In the genomic region with DNA sequence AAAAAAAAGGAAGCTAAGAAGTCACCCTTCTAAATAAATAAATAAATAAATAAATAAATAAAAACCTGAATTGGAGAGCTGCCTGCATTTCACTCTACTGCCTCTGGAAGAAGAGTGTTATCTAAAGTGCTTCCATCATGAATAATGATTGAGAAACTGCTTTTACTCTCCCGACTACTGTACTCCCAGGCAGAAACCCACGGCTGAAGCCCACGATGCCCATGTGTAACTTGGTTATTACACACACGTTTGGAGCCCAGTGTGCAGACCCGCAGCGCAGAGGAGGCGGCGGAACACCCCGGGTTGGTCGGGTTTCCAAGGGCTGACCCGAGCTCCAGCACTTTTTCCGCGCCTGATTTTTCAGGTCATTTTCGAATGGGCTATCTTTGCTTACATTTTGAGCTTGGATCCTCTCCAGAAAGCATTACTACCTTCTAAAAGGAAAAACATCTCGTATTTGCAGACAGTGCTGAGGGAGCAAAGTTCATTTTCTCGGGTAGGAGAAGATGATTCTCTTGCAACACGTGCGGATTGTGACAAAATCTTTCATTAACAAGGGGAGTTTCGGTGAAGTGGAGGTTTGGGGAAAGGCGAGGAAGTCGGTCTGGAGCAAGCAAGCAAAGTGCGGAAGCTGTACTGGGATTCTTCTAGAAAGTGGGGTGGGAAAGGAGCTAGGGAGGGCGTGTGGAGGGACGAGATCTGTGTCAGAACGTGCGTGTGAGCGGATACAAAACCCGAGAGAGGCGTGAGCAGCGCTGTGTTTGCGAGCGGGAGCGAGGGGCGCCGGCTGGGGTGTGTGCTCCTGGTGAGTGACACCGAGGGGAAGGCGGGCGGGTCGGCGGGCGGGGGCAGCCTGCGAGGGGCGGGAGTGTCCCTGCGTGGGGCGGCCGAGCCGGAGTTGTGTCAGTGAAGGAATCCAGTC, we compare ENCODE assay signal across 8 cellular contexts.
A peak's percentile ranks its signal among the peaks of the same experiment; 100 is the strongest.
DNase-seq lines count a peak whose midpoint lies in the region; ATAC-seq lines count a peak whose summit lies in the region.

A gene with protein sequence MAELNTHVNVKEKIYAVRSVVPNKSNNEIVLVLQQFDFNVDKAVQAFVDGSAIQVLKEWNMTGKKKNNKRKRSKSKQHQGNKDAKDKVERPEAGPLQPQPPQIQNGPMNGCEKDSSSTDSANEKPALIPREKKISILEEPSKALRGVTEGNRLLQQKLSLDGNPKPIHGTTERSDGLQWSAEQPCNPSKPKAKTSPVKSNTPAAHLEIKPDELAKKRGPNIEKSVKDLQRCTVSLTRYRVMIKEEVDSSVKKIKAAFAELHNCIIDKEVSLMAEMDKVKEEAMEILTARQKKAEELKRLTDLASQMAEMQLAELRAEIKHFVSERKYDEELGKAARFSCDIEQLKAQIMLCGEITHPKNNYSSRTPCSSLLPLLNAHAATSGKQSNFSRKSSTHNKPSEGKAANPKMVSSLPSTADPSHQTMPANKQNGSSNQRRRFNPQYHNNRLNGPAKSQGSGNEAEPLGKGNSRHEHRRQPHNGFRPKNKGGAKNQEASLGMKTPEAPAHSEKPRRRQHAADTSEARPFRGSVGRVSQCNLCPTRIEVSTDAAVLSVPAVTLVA (plus strand): TSS at position 897 of the 922 bp plus-strand sequence. CDS start 82,552 bp downstream, outside the sequence.

- H3K9ac ChIP-seq in NT2/D1 (ENCODE audit: insufficient read length, low read depth) = peak within 1 kb of the TSS; percentile 82

- H3K27ac ChIP-seq in ACC112 (ENCODE audit: low read depth, low read length) (peak within 1 kb of the TSS; percentile 73), epithelial cell of prostate (peak within 1 kb of the TSS; percentile 84)

- peak within 1 kb of the TSS; percentile 97 for H2AFZ ChIP-seq in ACC112 (ENCODE audit: low read length, unreplicated experiment)

- DNase-seq in NT2/D1 (ENCODE audit: low read depth, low spot score) (no peak), activated T-cell treated with anti-CD3 and anti-CD28 coated beads for 48 hours (ENCODE audit: low read depth) (peak; percentile 55), epithelial cell of prostate (ENCODE audit: low read depth, low spot score) (no peak), middle frontal gyrus (ENCODE audit: extremely low spot score, low spot score) (peak; percentile 33)
- DNase-seq in stimulated activated CD8-positive, alpha-beta memory T cell treated with anti-CD3 and anti-CD28 coated beads, Interleukin-4, amount 100 ng/mL, for 48 hours = peak; percentile 73

- peaks cover 44% of the 10 kb centered on the region for H3K79me2 ChIP-seq in ACC112 (ENCODE audit: control insufficient read depth, insufficient read depth, low read length, unreplicated experiment)

- peak within 1 kb of the TSS; percentile 96 for H3K4me3 ChIP-seq in ACC112 (ENCODE audit: low read depth, low read length)
- H3K4me3 ChIP-seq in NT2/D1 (ENCODE audit: insufficient read length, low read depth) = peak within 1 kb of the TSS; percentile 67

- ATAC-seq in GM18873 (IDR thresholded peaks at IDR 0.05; ENCODE audit: low FRiP score, unreplicated experiment) (peak; percentile 46), HG03108 (IDR thresholded peaks at IDR 0.05; ENCODE audit: unreplicated experiment) (peak; percentile 35)

- H3K27me3 ChIP-seq in ACC112 (ENCODE audit: insufficient read depth, low read length) (no peaks in the 10 kb centered on the region), NT2/D1 (ENCODE audit: insufficient read depth, insufficient read length) (peaks cover 34% of the 10 kb centered on the region)

- no peaks in the 10 kb centered on the region for H3K36me3 ChIP-seq in ACC112 (ENCODE audit: insufficient read depth, low read length)
- no peaks in the 10 kb centered on the region for H3K36me3 ChIP-seq in NT2/D1 (ENCODE audit: insufficient read depth, insufficient read length, low read length)

- no peaks in the 10 kb centered on the region for H3K9me3 ChIP-seq in NT2/D1 (ENCODE audit: insufficient read depth, low read length)

- H3K4me1 ChIP-seq in ACC112 (ENCODE audit: control insufficient read depth, insufficient read depth, low read length, unreplicated experiment) (peaks cover 47% of the 10 kb centered on the region), NT2/D1 (ENCODE audit: insufficient read depth, insufficient read length) (no peaks in the 10 kb centered on the region)

Comparison
In these comparisons a context has a peak if more than half of its experiments do, and no peak if none do; other contexts are left out.
1. DNase-seq: peak in activated T-cell treated with anti-CD3 and anti-CD28 coated beads for 48 hours (single experiment), middle frontal gyrus (single experiment) and stimulated activated CD8-positive, alpha-beta memory T cell treated with anti-CD3 and anti-CD28 coated beads, Interleukin-4, amount 100 ng/mL, for 48 hours (single experiment); none in NT2/D1 (single experiment) and epithelial cell of prostate (single experiment).